ENCODE assay signal across 1 cellular context in the genomic region with DNA sequence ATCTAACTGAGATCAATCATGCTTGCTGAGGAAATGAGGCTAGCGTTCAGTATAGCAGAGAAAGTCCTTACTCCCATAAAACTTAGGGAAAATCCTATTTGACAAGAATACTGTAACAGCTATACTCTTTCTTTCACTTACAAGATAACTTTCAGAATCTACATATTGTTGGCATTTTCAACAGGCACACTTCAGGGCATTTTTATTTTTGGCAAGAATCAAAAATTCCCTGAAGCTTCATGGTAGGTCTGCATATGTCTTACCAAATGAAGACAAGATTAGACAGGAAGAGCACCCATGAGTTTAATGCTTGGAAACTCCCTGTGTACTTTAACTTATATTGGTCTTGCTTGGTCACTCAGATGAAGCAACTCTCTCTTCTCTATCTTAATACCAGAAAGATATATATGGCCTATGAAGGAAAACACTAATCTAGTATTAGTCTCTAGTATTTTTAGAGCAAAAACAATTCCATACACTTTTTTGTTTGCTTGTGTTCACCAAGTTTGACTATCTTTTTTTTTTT.
TF ChIP-seq lines count a peak whose summit lies in the region.

No MANE protein-coding gene starts in this region.

TF ChIP-seq in GM12878, 131 proteins besides CTCF, POLR2A, EP300 and RAD21 (continued from another document):
- TF ChIP-seq, protein P1, sequence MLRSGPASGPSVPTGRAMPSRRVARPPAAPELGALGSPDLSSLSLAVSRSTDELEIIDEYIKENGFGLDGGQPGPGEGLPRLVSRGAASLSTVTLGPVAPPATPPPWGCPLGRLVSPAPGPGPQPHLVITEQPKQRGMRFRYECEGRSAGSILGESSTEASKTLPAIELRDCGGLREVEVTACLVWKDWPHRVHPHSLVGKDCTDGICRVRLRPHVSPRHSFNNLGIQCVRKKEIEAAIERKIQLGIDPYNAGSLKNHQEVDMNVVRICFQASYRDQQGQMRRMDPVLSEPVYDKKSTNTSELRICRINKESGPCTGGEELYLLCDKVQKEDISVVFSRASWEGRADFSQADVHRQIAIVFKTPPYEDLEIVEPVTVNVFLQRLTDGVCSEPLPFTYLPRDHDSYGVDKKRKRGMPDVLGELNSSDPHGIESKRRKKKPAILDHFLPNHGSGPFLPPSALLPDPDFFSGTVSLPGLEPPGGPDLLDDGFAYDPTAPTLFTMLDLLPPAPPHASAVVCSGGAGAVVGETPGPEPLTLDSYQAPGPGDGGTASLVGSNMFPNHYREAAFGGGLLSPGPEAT (IDR thresholded peaks at IDR 0.05; ENCODE audit: low read depth) = peak; percentile 96
- TF ChIP-seq SMC3 (IDR thresholded peaks at IDR 0.05; ENCODE audit: borderline replicate concordance, low read length) = no peak
- TF ChIP-seq RUNX3 (IDR thresholded peaks at IDR 0.05; ENCODE audit: low read length) = 0 out of 2 replicates have a peak, but pooled peaks have one; percentile 25
- peak; percentile 39 to 49; a peak in 3 of 4 replicates for TF ChIP-seq IKZF2 (IDR thresholded peaks at IDR 0.05)
- TF ChIP-seq, protein P2, sequence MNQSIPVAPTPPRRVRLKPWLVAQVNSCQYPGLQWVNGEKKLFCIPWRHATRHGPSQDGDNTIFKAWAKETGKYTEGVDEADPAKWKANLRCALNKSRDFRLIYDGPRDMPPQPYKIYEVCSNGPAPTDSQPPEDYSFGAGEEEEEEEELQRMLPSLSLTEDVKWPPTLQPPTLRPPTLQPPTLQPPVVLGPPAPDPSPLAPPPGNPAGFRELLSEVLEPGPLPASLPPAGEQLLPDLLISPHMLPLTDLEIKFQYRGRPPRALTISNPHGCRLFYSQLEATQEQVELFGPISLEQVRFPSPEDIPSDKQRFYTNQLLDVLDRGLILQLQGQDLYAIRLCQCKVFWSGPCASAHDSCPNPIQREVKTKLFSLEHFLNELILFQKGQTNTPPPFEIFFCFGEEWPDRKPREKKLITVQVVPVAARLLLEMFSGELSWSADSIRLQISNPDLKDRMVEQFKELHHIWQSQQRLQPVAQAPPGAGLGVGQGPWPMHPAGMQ (IDR thresholded peaks at IDR 0.05; ENCODE audit: borderline replicate concordance) = no peak
- 0 out of 2 replicates have a peak, but pooled peaks have one; percentile 63 for TF ChIP-seq PAX8 (IDR thresholded peaks at IDR 0.05)
- no peak for TF ChIP-seq NR2C1 (IDR thresholded peaks at IDR 0.05)
- TF ChIP-seq, protein P3, sequence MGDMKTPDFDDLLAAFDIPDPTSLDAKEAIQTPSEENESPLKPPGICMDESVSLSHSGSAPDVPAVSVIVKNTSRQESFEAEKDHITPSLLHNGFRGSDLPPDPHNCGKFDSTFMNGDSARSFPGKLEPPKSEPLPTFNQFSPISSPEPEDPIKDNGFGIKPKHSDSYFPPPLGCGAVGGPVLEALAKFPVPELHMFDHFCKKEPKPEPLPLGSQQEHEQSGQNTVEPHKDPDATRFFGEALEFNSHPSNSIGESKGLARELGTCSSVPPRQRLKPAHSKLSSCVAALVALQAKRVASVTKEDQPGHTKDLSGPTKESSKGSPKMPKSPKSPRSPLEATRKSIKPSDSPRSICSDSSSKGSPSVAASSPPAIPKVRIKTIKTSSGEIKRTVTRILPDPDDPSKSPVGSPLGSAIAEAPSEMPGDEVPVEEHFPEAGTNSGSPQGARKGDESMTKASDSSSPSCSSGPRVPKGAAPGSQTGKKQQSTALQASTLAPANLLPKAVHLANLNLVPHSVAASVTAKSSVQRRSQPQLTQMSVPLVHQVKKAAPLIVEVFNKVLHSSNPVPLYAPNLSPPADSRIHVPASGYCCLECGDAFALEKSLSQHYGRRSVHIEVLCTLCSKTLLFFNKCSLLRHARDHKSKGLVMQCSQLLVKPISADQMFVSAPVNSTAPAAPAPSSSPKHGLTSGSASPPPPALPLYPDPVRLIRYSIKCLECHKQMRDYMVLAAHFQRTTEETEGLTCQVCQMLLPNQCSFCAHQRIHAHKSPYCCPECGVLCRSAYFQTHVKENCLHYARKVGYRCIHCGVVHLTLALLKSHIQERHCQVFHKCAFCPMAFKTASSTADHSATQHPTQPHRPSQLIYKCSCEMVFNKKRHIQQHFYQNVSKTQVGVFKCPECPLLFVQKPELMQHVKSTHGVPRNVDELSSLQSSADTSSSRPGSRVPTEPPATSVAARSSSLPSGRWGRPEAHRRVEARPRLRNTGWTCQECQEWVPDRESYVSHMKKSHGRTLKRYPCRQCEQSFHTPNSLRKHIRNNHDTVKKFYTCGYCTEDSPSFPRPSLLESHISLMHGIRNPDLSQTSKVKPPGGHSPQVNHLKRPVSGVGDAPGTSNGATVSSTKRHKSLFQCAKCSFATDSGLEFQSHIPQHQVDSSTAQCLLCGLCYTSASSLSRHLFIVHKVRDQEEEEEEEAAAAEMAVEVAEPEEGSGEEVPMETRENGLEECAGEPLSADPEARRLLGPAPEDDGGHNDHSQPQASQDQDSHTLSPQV (IDR thresholded peaks at IDR 0.05) = no peak
- TF ChIP-seq BCL11A (IDR thresholded peaks at IDR 0.05; ENCODE audit: low read depth, low read length) = no peak
- peak; percentile 67 for TF ChIP-seq IKZF1 (conservative IDR thresholded peaks at IDR 0.05)
- TF ChIP-seq SUZ12 (IDR thresholded peaks at IDR 0.05; ENCODE audit: unreplicated experiment) = no peak
- TF ChIP-seq GATAD2B (conservative IDR thresholded peaks at IDR 0.05; ENCODE audit: low read depth) = no peak
- TF ChIP-seq NFIC (IDR thresholded peaks at IDR 0.05; ENCODE audit: low read depth, low read length) = peak; percentile 69; the same call in 1 of the 2 replicates
